ENCODE assay signal across 1 cellular context in the genomic region with DNA sequence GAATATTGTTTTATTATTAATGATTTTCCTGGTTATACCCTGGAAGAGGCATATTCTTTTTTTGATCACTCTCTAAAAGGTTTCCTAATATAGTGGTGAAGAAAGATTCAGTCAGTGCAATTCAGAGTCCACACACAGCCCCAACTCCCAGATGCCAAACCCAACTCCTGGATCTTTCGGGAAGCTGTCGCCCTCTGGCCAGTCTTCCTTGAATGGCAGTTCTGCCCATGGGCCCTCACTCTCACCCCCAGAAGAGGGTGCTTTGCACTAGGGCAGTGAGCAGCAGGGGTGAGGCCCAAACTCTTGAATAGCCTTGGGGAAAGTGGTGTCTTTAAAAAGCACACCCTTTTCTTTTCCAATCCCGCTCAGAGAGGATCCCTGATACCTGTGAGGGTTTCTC.
TF ChIP-seq lines count a peak whose summit lies in the region.

No MANE protein-coding gene starts in this region.

TF ChIP-seq in K562, 482 proteins besides CTCF, POLR2A, EP300 and RAD21:
- TF ChIP-seq PBX2 (CRISPR knock-in tag; IDR thresholded peaks at IDR 0.05; ENCODE audit: low read depth) = no peak
- TF ChIP-seq PBX2 (tag; conservative IDR thresholded peaks at IDR 0.05; ENCODE audit: low read depth) = no peak
- no peak for TF ChIP-seq HDAC2 (IDR thresholded peaks at IDR 0.05)
- TF ChIP-seq SMARCB1 (IDR thresholded peaks at IDR 0.05; ENCODE audit: insufficient read length, low read depth) = no peak
- no peak for TF ChIP-seq ETV1 (tag; conservative IDR thresholded peaks at IDR 0.05; ENCODE audit: low read depth)
- no peak for TF ChIP-seq SRF (CRISPR knock-in tag; IDR thresholded peaks at IDR 0.05)
